8 cellular contexts compared by ENCODE assay signal in the genomic region with DNA sequence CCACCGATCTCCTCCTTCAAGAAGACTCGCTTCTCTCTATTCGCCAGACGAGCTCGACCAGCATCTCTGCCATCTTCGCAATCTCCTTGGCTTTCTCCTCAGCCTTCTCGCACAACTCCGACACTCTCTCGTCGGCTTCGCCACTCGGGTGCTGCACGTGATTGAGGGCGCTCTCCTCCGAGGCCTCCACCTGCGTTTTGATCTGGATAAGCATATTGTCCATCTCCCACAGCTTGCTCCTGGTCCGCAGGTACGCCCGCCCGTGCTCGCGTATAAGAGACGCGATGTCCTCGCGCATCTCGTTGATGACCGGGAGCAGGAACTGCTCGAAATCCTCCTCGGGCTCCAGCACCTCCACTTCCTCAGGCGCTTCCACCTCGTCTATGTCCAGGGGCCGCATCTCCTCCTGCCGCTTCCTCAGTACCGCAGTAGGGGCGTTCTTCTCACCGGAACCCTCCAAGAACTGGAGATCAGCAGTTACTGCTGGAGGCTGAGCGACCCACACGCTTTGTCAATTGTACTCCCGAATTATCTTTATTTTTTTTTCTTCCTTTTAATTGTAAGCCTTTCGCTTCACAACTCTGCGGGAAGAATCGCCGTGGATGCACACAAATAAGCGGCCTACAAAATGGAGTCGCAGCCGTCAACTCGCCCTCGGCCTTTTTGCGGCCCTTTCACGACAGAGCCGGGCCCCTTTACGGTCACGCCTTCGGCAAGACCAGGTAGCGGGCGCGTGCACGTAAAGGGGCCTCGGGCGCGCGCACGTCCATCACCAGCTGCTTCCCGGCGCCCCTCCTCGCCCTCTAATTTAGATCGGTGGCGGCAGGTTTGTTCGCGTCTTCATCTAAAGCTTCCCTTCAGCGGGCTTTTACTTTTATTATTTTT. TPM values are rescaled to one million over a fixed set of nuclear protein-coding genes. Genes with fewer than 3 reads are reported as not detected.
DNase-seq lines count a peak whose midpoint lies in the region; ATAC-seq and TF ChIP-seq lines count a peak whose summit lies in the region.

A gene (minus strand): TSS at position 636 of the 885 bp plus-strand sequence. CDS start 236 bp downstream, at position 400.

- H3K4me1 ChIP-seq in rectal smooth muscle tissue (ENCODE audit: control insufficient read depth, insufficient read depth, low read length): peaks cover 17% of the 10 kb centered on the region
- H3K4me1 ChIP-seq in vagina: peaks cover 47% of the 10 kb centered on the region

- peak; percentile 92 for DNase-seq in NCI-H2029 treated with DMSO at 0.1 percent for 48 hours (lab: John Stamatoyannopoulos, UW)
- DNase-seq in T-helper 9 cell: peak; percentile 96
- DNase-seq in astrocyte of the cerebellum (ENCODE audit: low read depth): peak; percentile 91
- DNase-seq in hepatic stellate cell (ENCODE audit: low spot score): peak; percentile 94
- DNase-seq in vagina (ENCODE audit: extremely low spot score in 2 of 2): no peak

- H3K36me3 ChIP-seq in rectal smooth muscle tissue (ENCODE audit: control insufficient read depth, insufficient read depth, low read length) (no peaks in the 10 kb centered on the region), vagina (no peaks in the 10 kb centered on the region)

- H3K4me3 ChIP-seq in astrocyte of the cerebellum (ENCODE audit: low read depth, low read length) (peak within 1 kb of the TSS; percentile 81), rectal smooth muscle tissue (ENCODE audit: low read length) (peak within 1 kb of the TSS; percentile 96), vagina (peak within 1 kb of the TSS; percentile 83 to 84)

- TF ChIP-seq CTCF in astrocyte of the cerebellum (IDR thresholded peaks at IDR 0.05; ENCODE audit: low read depth, low read length, missing control alignments) (peak; percentile 26), vagina (IDR thresholded peaks at IDR 0.05) (no peak)

- H3K9me3 ChIP-seq in vagina: no peaks in the 10 kb centered on the region

- intact Hi-C loops in vagina (cut with DNase I): no loop called here

- H3K27me3 ChIP-seq in rectal smooth muscle tissue (ENCODE audit: control insufficient read depth, insufficient read depth, low read length) (no peaks in the 10 kb centered on the region), vagina (no peaks in the 10 kb centered on the region)

- in situ Hi-C loops in astrocyte of the cerebellum (cut with HindIII; ENCODE audit: low sequenced_read_pairs): no loop called here

- peak within 1 kb of the TSS; percentile 89 for H3K9ac ChIP-seq in rectal smooth muscle tissue (ENCODE audit: low read length)

- peak; percentile 79 for ATAC-seq in HG02970 (IDR thresholded peaks at IDR 0.05; ENCODE audit: low FRiP score, unreplicated experiment)

- H3K27ac ChIP-seq in rectal smooth muscle tissue (ENCODE audit: low read depth, low read length) (peak within 1 kb of the TSS; percentile 81), vagina (peak within 1 kb of the TSS; percentile 82)

- TF ChIP-seq POLR2A in GM15510 (IDR thresholded peaks at IDR 0.05; ENCODE audit: borderline replicate concordance, extremely low read depth, insufficient read length): peak; percentile 76
- TF ChIP-seq POLR2A in vagina (IDR thresholded peaks at IDR 0.05): no peak

RNA-seq across cellular contexts. Expression of the gene that starts here (rescaled TPM):
- total RNA-seq in vagina: 73.9 TPM

Comparison
In these comparisons a context has a peak if more than half of its experiments do, and no peak if none do; other contexts are left out.
1. DNase-seq: peak in NCI-H2029 treated with DMSO at 0.1 percent for 48 hours (single experiment), T-helper 9 cell (single experiment), astrocyte of the cerebellum (single experiment) and hepatic stellate cell (single experiment); none in vagina (0 of 2).
2. Peak in every context shown above with its lines, with median percentiles within 50 percentile points of each other: H3K4me3 ChIP-seq.